In the genomic region with DNA sequence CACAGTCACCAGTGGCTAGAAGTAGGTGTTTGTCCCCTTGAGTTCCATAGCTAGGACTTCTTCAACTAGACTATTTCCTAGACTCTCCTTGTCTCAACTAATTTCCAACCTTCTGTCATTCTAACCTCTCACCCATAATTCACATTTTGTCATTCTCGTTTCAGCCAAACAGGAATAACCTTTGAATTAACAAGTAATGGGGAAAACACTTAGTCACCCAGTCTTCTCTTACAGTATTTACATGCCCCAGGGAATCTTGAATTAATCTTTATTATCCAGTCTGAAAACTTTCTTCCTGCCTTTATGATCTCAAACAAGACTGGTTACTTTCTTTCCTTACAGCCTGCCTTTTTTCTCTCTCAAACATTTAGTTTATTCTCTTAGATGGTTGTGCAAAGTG, we compare ENCODE assay signal across 1 cellular context.
TF ChIP-seq lines count a peak whose summit lies in the region.

No MANE protein-coding gene starts in this region.

TF ChIP-seq in HepG2, 621 proteins besides CTCF, POLR2A, EP300 and RAD21 (continued from another document):
- no peak for TF ChIP-seq THAP11 (CRISPR knock-in tag; IDR thresholded peaks at IDR 0.05)
